In genomic region chr2:105800953-105801635, GRCh38 we compare ENCODE assay signal across 12 cellular contexts. TPM values are rescaled to one million over a fixed set of nuclear protein-coding genes. Genes with fewer than 3 reads are reported as not detected.
DNase-seq lines count a peak whose midpoint lies in the region; ATAC-seq, FAIRE-seq and TF ChIP-seq lines count a peak whose summit lies in the region.
"Had no signal": no experiment of that assay in that cellular context is flagged by ENCODE, and none has a peak within 500 bp of the region (broad histone marks: within the 10 kb centered on the region; RNA-seq: fewer than 3 reads in every experiment).

No MANE protein-coding gene starts in this region.

- FAIRE-seq in RCC 7860 (lab: Jason Lieb, UNC) = no peak

- H3K4ac ChIP-seq in neuronal stem cell (ENCODE audit: low read length) = no peak overlapping the region

- H3K27me3 Mint-ChIP-seq in T-helper 1 cell treated with Interleukin-12 subunit alpha and Interleukin-12 subunit beta and Interleukin-4 antibody, amounts not matched to agents 30 μg/mL and 1 μg/mL, for 36 hours (ENCODE audit: low read depth) = no peaks in the 10 kb centered on the region
- H3K27me3 Mint-ChIP-seq in activated naive CD8-positive, alpha-beta T cell treated with anti-CD3 and anti-CD28 coated beads, Interleukin-2, amount 10 ng/mL, durations not matched to agents 7 days and 5 days = no peaks in the 10 kb centered on the region

- H2BK15ac ChIP-seq in neuronal stem cell (ENCODE audit: low read length) = no peak overlapping the region

- no peak overlapping the region for H3K14ac ChIP-seq in neuronal stem cell (ENCODE audit: low read length)

- peaks cover 4 to 19% of the 10 kb centered on the region in 2 donors for H3K36me3 ChIP-seq in neuronal stem cell (replicated peaks in 1 of 2; ENCODE audit: control insufficient read depth in 2 of 2, insufficient read depth in 2 of 2, low read length in 2 of 2)

- H3K27ac ChIP-seq in HL-60 (replicated peaks) (peak overlapping the region; percentile 97), neuronal stem cell (replicated peaks; ENCODE audit: low read length) (no peak overlapping the region)

- H3K9me3 ChIP-seq in neuronal stem cell (replicated peaks in 1 of 2; ENCODE audit: control insufficient read depth in 2 of 2, insufficient read depth in 1 of 2, low read depth in 1 of 2, low read length in 2 of 2) = peaks cover 0 to 13% of the 10 kb centered on the region in 2 donors
- H3K9me3 ChIP-seq: esophagus squamous epithelium had no signal

- H2AFZ ChIP-seq in neuronal stem cell (ENCODE audit: low read length) = no peak overlapping the region

- TF ChIP-seq CTCF in HL-60 (IDR thresholded peaks at IDR 0.05; ENCODE audit: insufficient read depth, low read length) = no peak

- H2BK5ac ChIP-seq in neuronal stem cell (ENCODE audit: low read length) = no peak overlapping the region

- H2BK12ac ChIP-seq in neuronal stem cell (ENCODE audit: low read length) = no peak overlapping the region

- no peak overlapping the region for H3K23ac ChIP-seq in neuronal stem cell (ENCODE audit: low read depth, low read length, poor library complexity)

- no peak overlapping the region for H4K8ac ChIP-seq in neuronal stem cell (ENCODE audit: low read depth, low read length)

- peak overlapping the region; percentile 29 for H3K18ac ChIP-seq in neuronal stem cell (ENCODE audit: low read length)

- no peak overlapping the region for H3K4me2 ChIP-seq in neuronal stem cell (ENCODE audit: insufficient read depth, low read length, poor library complexity, severe bottlenecking)

- no peak overlapping the region for H2BK120ac ChIP-seq in neuronal stem cell (ENCODE audit: low read depth, low read length)

- H3K4me1 ChIP-seq in neuronal stem cell (ENCODE audit: control insufficient read depth in 2 of 2, insufficient read depth in 1 of 2, low read depth in 1 of 2, low read length in 2 of 2) = peaks cover 4 to 11% of the 10 kb centered on the region in 2 donors

- H3K27ac Mint-ChIP-seq in T-helper 1 cell treated with Interleukin-12 subunit alpha and Interleukin-12 subunit beta and Interleukin-4 antibody, amounts not matched to agents 30 μg/mL and 1 μg/mL, for 36 hours = peak overlapping the region; percentile 97
- peak overlapping the region; percentile 95 for H3K27ac Mint-ChIP-seq in activated naive CD8-positive, alpha-beta T cell treated with anti-CD3 and anti-CD28 coated beads, Interleukin-2, amount 10 ng/mL, durations not matched to agents 7 days and 5 days

- H4K91ac ChIP-seq in neuronal stem cell (ENCODE audit: low read depth, low read length, poor library complexity) = no peak overlapping the region

- no CpG with 5 or more reads among the region's 13 CpGs for WGBS in neuronal stem cell (ENCODE audit: extremely low coverage in 2 of 2, insufficient read length in 2 of 2, insufficient replicate concordance in 1 of 2), 2 donors

- peaks cover 35% of the 10 kb centered on the region for H3K36me3 Mint-ChIP-seq in T-helper 1 cell treated with Interleukin-12 subunit alpha and Interleukin-12 subunit beta and Interleukin-4 antibody, amounts not matched to agents 30 μg/mL and 1 μg/mL, for 36 hours (ENCODE audit: low read depth)
- peaks cover 39% of the 10 kb centered on the region for H3K36me3 Mint-ChIP-seq in activated naive CD8-positive, alpha-beta T cell treated with anti-CD3 and anti-CD28 coated beads, Interleukin-2, amount 10 ng/mL, durations not matched to agents 7 days and 5 days

- DNase-seq in T-helper 1 cell (no peak), HL-60 (ENCODE audit: low read depth in 1 of 2, low spot score in 1 of 2) (no peak), neuronal stem cell (ENCODE audit: low spot score) (no peak), RCC 7860 (ENCODE audit: low spot score) (no peak)
- DNase-seq in activated naive CD8-positive, alpha-beta T cell treated with anti-CD3 and anti-CD28 coated beads, Interleukin-2, amount 10 ng/mL, durations not matched to agents 7 days and 5 days = no peak
- DNase-seq: esophagus squamous epithelium, NCI-H2171 treated with DMSO at 0.1 percent for 48 hours, PC-3 had no signal

- H3K4me3 ChIP-seq in HL-60 (replicated peaks; ENCODE audit: insufficient read depth, low read length) (peak overlapping the region; percentile 38), neuronal stem cell (ENCODE audit: low read length in 2 of 2) (no peak overlapping the region)
- H3K4me3 ChIP-seq: esophagus squamous epithelium had no signal

- H3K9ac ChIP-seq in neuronal stem cell (ENCODE audit: low read depth, low read length, poor library complexity) = no peak overlapping the region

- peak overlapping the region; percentile 82 for H3K4me3 Mint-ChIP-seq in T-helper 1 cell treated with Interleukin-12 subunit alpha and Interleukin-12 subunit beta and Interleukin-4 antibody, amounts not matched to agents 30 μg/mL and 1 μg/mL, for 36 hours
- peak overlapping the region; percentile 73 for H3K4me3 Mint-ChIP-seq in activated naive CD8-positive, alpha-beta T cell treated with anti-CD3 and anti-CD28 coated beads, Interleukin-2, amount 10 ng/mL, durations not matched to agents 7 days and 5 days

- POLR2A ChIA-PET in activated naive CD8-positive, alpha-beta T cell treated with anti-CD3 and anti-CD28 coated beads, Interleukin-2, amount 10 ng/mL, durations not matched to agents 7 days and 5 days (lab: Charles Lee) = interaction anchor here (0.7 to 3.5 kb wide), 4 partner anchors 18 to 90 kb away, joined by 3 to 14 read pairs (median 4); no protein-coding TSS in a partner anchor

- H3K27me3 ChIP-seq in HL-60 (ENCODE audit: insufficient read depth, poor library complexity, severe bottlenecking) (no peaks in the 10 kb centered on the region), neuronal stem cell (ENCODE audit: control insufficient read depth in 3 of 3, insufficient read depth in 3 of 3, low read depth in 1 of 3, low read length in 3 of 3) (no peaks in the 10 kb centered on the region)
- H3K27me3 ChIP-seq: esophagus squamous epithelium had no signal

- no peak overlapping the region for H2AK5ac ChIP-seq in neuronal stem cell (ENCODE audit: low read depth, low read length)

- no peak for ATAC-seq in activated naive CD8-positive, alpha-beta T cell treated with anti-CD3 and anti-CD28 coated beads, Interleukin-2, amount 10 ng/mL, durations not matched to agents 7 days and 5 days (ENCODE audit: low read depth)
- ATAC-seq in HG03354 (IDR thresholded peaks at IDR 0.05; ENCODE audit: poor library complexity, severe bottlenecking, unreplicated experiment) = no peak
- no peak for ATAC-seq in HG03159 (IDR thresholded peaks at IDR 0.05; ENCODE audit: unreplicated experiment)
- ATAC-seq: HCT116, PC-3 had no signal

- no peaks in the 10 kb centered on the region for H3K9me3 Mint-ChIP-seq in T-helper 1 cell treated with Interleukin-12 subunit alpha and Interleukin-12 subunit beta and Interleukin-4 antibody, amounts not matched to agents 30 μg/mL and 1 μg/mL, for 36 hours
- H3K9me3 Mint-ChIP-seq in activated naive CD8-positive, alpha-beta T cell treated with anti-CD3 and anti-CD28 coated beads, Interleukin-2, amount 10 ng/mL, durations not matched to agents 7 days and 5 days = peaks cover 2% of the 10 kb centered on the region

- peaks cover 2% of the 10 kb centered on the region for H3K79me1 ChIP-seq in neuronal stem cell (ENCODE audit: low read depth, low read length)

- H3K4me1 Mint-ChIP-seq in T-helper 1 cell treated with Interleukin-12 subunit alpha and Interleukin-12 subunit beta and Interleukin-4 antibody, amounts not matched to agents 30 μg/mL and 1 μg/mL, for 36 hours (ENCODE audit: low read depth) = peaks cover 86% of the 10 kb centered on the region
- peaks cover 87% of the 10 kb centered on the region for H3K4me1 Mint-ChIP-seq in activated naive CD8-positive, alpha-beta T cell treated with anti-CD3 and anti-CD28 coated beads, Interleukin-2, amount 10 ng/mL, durations not matched to agents 7 days and 5 days

RNA-seq across cellular contexts. Expression of gene NCK2, which starts 56.4 kb away (rescaled TPM):
- total RNA-seq in activated naive CD8-positive, alpha-beta T cell treated with anti-CD3 and anti-CD28 coated beads, Interleukin-2, amount 10 ng/mL, durations not matched to agents 7 days and 5 days = 10 to 100 TPM; 69.6 to 70.0 TPM
- polyA plus RNA-seq in neuronal stem cell (2013, experiment 1 of 2) = 37.1 TPM
- polyA plus RNA-seq in neuronal stem cell (2013, experiment 2 of 2) = 37.6 TPM
